In genomic region chr2:23859234-23859633, GRCh38 we compare ENCODE assay signal across 21 cellular contexts.
"Had no signal": no experiment of that assay in that cellular context is flagged by ENCODE, and none has a peak within 500 bp of the region (broad histone marks: within the 10 kb centered on the region; RNA-seq: fewer than 3 reads in every experiment).

No MANE protein-coding gene starts in this region.

- H3K36me3 ChIP-seq: colonic mucosa had no signal

- H3K27me3 ChIP-seq: colonic mucosa, esophagus squamous epithelium, gastrocnemius medialis, heart right ventricle had no signal

- H3K4me3 ChIP-seq: colonic mucosa, esophagus squamous epithelium, gastrocnemius medialis, heart right ventricle, left ventricle myocardium inferior, lower lobe of right lung, mucosa of descending colon had no signal

- H3K27ac ChIP-seq: colonic mucosa, epithelial cell of prostate, esophagus squamous epithelium, gastrocnemius medialis, heart right ventricle, left ventricle myocardium inferior, lower lobe of right lung had no signal

- H3K4me1 ChIP-seq: colonic mucosa, esophagus squamous epithelium, gastrocnemius medialis, heart right ventricle, left ventricle myocardium inferior, lower lobe of right lung had no signal

- DNase-seq: colonic mucosa; cortex of kidney; effector CD8-positive, alpha-beta T cell; effector memory CD8-positive, alpha-beta T cell; endodermal cell; esophagus squamous epithelium; foreskin melanocyte; gastrocnemius medialis; glutamatergic neuron; head of caudate nucleus; heart right ventricle; hippocampal formation; left cardiac atrium; left ventricle myocardium inferior; lower lobe of right lung; mucosa of descending colon had no signal

- ATAC-seq: effector memory CD8-positive, alpha-beta T cell; esophagus mucosa; gastrocnemius medialis; heart right ventricle; left cardiac atrium; lower lobe of right lung; mucosa of descending colon had no signal

- H3K9me3 ChIP-seq: colonic mucosa, esophagus squamous epithelium, gastrocnemius medialis, heart right ventricle, left ventricle myocardium inferior, lower lobe of right lung, mucosa of descending colon had no signal

- FAIRE-seq: endometrium, islet of Langerhans, keratinocyte had no signal
